Comparison of ENCODE assay signal across 10 cellular contexts in the genomic region with DNA sequence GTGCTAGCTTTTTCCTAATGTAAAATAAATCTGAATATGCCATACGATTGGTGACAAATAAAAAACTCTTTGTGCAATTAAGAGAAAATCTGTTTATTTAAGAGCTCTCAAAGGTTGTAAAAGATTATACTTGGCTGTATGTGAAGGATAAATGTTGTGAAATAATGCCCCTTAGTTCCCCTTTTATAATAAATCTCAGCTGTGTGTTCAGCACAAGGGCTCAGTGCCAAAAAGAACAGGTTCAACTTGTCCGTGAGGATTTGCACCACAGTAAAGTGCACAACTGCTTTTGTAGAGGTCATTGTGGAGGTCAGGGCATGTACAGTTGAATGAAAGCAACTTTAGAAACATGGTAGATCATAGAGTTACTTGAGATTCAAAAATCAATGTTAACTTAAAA.
DNase-seq lines count a peak whose midpoint lies in the region; ATAC-seq, FAIRE-seq and TF ChIP-seq lines count a peak whose summit lies in the region.
"Had no signal": no experiment of that assay in that cellular context is flagged by ENCODE, and none has a peak within 500 bp of the region (broad histone marks: within the 10 kb centered on the region; RNA-seq: fewer than 3 reads in every experiment).

No MANE protein-coding gene starts in this region.

- H3K4me3 ChIP-seq in SJCRH30 (no peak overlapping the region), kidney (ENCODE audit: low read length in 2 of 2) (peak overlapping the region in 1 of 2 donors; percentile 11), upper lobe of left lung (no peak overlapping the region), H7 (ENCODE audit: insufficient read depth, low read depth, low read length) (no peak overlapping the region)

- ATAC-seq in upper lobe of left lung (ENCODE audit: low FRiP score in 2 of 2) (peak; percentile 65 to 77), GM19324 (IDR thresholded peaks at IDR 0.05; ENCODE audit: low FRiP score, unreplicated experiment) (no peak), GM21737 (IDR thresholded peaks at IDR 0.05; ENCODE audit: unreplicated experiment) (no peak)

- WGBS in upper lobe of left lung, 2 donors = 37 to 41% methylated on average over 2 of the region's 2 CpGs

- DNase-seq in DMS53 (lab: John Stamatoyannopoulos, UW) (peak; percentile 54), DMS53 treated with DMSO at 0.1 percent for 48 hours (lab: John Stamatoyannopoulos, UW; ENCODE audit: unreplicated experiment) (no peak), SJCRH30 (peak; percentile 75 to 88), kidney (no peak), upper lobe of left lung (peak in 1 of 2 donors; percentile 83), H7 (no peak)
- DNase-seq: stimulated activated CD4-positive, alpha-beta T cell treated with anti-CD3 and anti-CD28 coated beads, Interleukin-2, amount 100 ng/mL, for 48 hours had no signal

- H3K27ac ChIP-seq in SJCRH30 = peak overlapping the region; percentile 71
- H3K27ac ChIP-seq in kidney (ENCODE audit: low read depth in 2 of 2, low read length in 2 of 2) = no peak overlapping the region
- no peak overlapping the region for H3K27ac ChIP-seq in upper lobe of left lung

- H3K9ac ChIP-seq in kidney (ENCODE audit: low read length in 2 of 2) = no peak overlapping the region

- H3K36me3 ChIP-seq in SJCRH30 (0 out of 2 replicates have a peak, but pooled peaks cover 3% of the 10 kb centered on the region), kidney (ENCODE audit: control insufficient read depth in 1 of 2, insufficient read depth in 2 of 2, low read length in 2 of 2) (no peaks in the 10 kb centered on the region), upper lobe of left lung (no peaks in the 10 kb centered on the region), H7 (replicated peaks; ENCODE audit: control insufficient read depth, insufficient read depth, low read length) (no peaks in the 10 kb centered on the region)

- TF ChIP-seq POLR2A in upper lobe of left lung (IDR thresholded peaks at IDR 0.05) = no peak

- TF ChIP-seq EP300 in upper lobe of left lung (IDR thresholded peaks at IDR 0.05) = peak in 1 of 4 donors; percentile 42

- intact Hi-C loops in kidney (cut with DNase I) = no loop called here

- peaks cover 48% of the 10 kb centered on the region for H3K4me1 ChIP-seq in SJCRH30
- peaks cover 0 to 6% of the 10 kb centered on the region in 2 donors for H3K4me1 ChIP-seq in kidney (ENCODE audit: control insufficient read depth in 1 of 2, insufficient read depth in 1 of 2, low read depth in 1 of 2, low read length in 2 of 2)
- H3K4me1 ChIP-seq in upper lobe of left lung = peaks cover 4 to 18% (median 11%) of the 10 kb centered on the region in 4 donors

- FAIRE-seq in kidney (lab: Jason Lieb, UNC) = peak; percentile 86
- FAIRE-seq: RCC 7860 had no signal

- no peaks in the 10 kb centered on the region for H3K9me3 ChIP-seq in SJCRH30 (replicated peaks)
- H3K9me3 ChIP-seq in kidney (ENCODE audit: control insufficient read depth in 1 of 2, low read length in 2 of 2) = no peaks in the 10 kb centered on the region
- no peaks in the 10 kb centered on the region for H3K9me3 ChIP-seq in upper lobe of left lung

- H3K27me3 ChIP-seq in SJCRH30 = no peaks in the 10 kb centered on the region
- H3K27me3 ChIP-seq in upper lobe of left lung = no peaks in the 10 kb centered on the region
- H3K27me3 ChIP-seq in H7 (ENCODE audit: control insufficient read depth, insufficient read depth, low read length) = no peaks in the 10 kb centered on the region

- TF ChIP-seq CTCF in kidney (IDR thresholded peaks at IDR 0.05; ENCODE audit: borderline replicate concordance, extremely low read depth, insufficient read depth) (no peak), upper lobe of left lung (IDR thresholded peaks at IDR 0.05) (no peak)

Comparison
In these comparisons a context has a peak if more than half of its experiments do, and no peak if none do; other contexts are left out.
1. DNase-seq: peak in DMS53 (single experiment) and SJCRH30 (2 of 2); none in DMS53 treated with DMSO at 0.1 percent for 48 hours (single experiment), kidney (single experiment) and H7 (single experiment).
2. ATAC-seq: peak in upper lobe of left lung (2 of 2); none in GM19324 (single experiment) and GM21737 (single experiment).